9 cellular contexts compared by ENCODE assay signal in genomic region chr4:170138580-170139194, GRCh38. TPM values are rescaled to one million over a fixed set of nuclear protein-coding genes. Genes with fewer than 3 reads are reported as not detected.
A peak's percentile ranks its signal among the peaks of the same experiment; 100 is the strongest.
DNase-seq lines count a peak whose midpoint lies in the region; ATAC-seq and TF ChIP-seq lines count a peak whose summit lies in the region.
"Had no signal": no experiment of that assay in that cellular context is flagged by ENCODE, and none has a peak within 500 bp of the region (broad histone marks: within the 10 kb centered on the region; RNA-seq: fewer than 3 reads in every experiment).

No MANE protein-coding gene starts in this region.

- H3K4me1 ChIP-seq in SJCRH30 (peaks cover 13% of the 10 kb centered on the region; the same call in 1 of the 2 replicates), trophoblast cell (ENCODE audit: control insufficient read depth in 1 of 2, insufficient read depth in 2 of 2, low read length in 2 of 2) (no peaks in the 10 kb centered on the region), upper lobe of right lung (no peaks in the 10 kb centered on the region)

- no peaks in the 10 kb centered on the region for H3K27me3 ChIP-seq in MG63
- H3K27me3 ChIP-seq in SJCRH30: no peaks in the 10 kb centered on the region
- no peaks in the 10 kb centered on the region for H3K27me3 ChIP-seq in trophoblast cell (ENCODE audit: insufficient read depth, low read length)
- no peaks in the 10 kb centered on the region for H3K27me3 ChIP-seq in upper lobe of right lung
- H3K27me3 ChIP-seq: suprapubic skin had no signal

- H3K23ac ChIP-seq in trophoblast cell (ENCODE audit: low read length): no peak overlapping the region

- POLR2A ChIA-PET in GM10248 (lab: Yijun Ruan, JAX): no interaction called here

- H4K91ac ChIP-seq in trophoblast cell (ENCODE audit: low read depth, low read length): no peak overlapping the region

- DNase-seq in GM10248 (ENCODE audit: extremely low spot score) (peak; percentile 66), HCEC 1CT (peak; percentile 46), MG63 (peak; percentile 34), SJCRH30 (peak; percentile 51 to 83), germinal center (ENCODE audit: low spot score) (peak; percentile 55), trophoblast cell (peak; percentile 83 to 95), upper lobe of right lung (peak; percentile 74)
- peak; percentile 38 for DNase-seq in activated gamma-delta T cell treated with anti-CD3 and anti-CD28 coated beads, Interleukin-2, amount 50 U/mL, for 16 hours (ENCODE audit: low read depth)

- no peaks in the 10 kb centered on the region for H3K9me3 ChIP-seq in MG63
- H3K9me3 ChIP-seq in SJCRH30 (replicated peaks): 0 out of 2 replicates have a peak, but pooled peaks cover 4% of the 10 kb centered on the region
- H3K9me3 ChIP-seq in trophoblast cell (ENCODE audit: insufficient read depth, low read depth, low read length): peaks cover 6% of the 10 kb centered on the region
- no peaks in the 10 kb centered on the region for H3K9me3 ChIP-seq in upper lobe of right lung

- H3K79me1 ChIP-seq in trophoblast cell (ENCODE audit: low read length): no peaks in the 10 kb centered on the region

- H4K12ac ChIP-seq in trophoblast cell (ENCODE audit: low read depth, low read length): no peak overlapping the region

- no peak overlapping the region for H2BK120ac ChIP-seq in trophoblast cell (ENCODE audit: insufficient read depth, low read length, poor library complexity)

- H3K9ac ChIP-seq in trophoblast cell (ENCODE audit: low read length): no peak overlapping the region

- CTCF ChIA-PET in GM10248 (lab: Yijun Ruan, JAX): interaction anchor here (2.5 to 3.0 kb wide), 2 partner anchors 12 to 121 kb away, joined by 11 to 32 read pairs; no protein-coding TSS in a partner anchor

- TF ChIP-seq CTCF in GM10248 (IDR thresholded peaks at IDR 0.05; ENCODE audit: control extremely low read depth, extremely low read depth, low read depth, missing control alignments): peak; percentile 91
- peak; percentile 81 for TF ChIP-seq CTCF in upper lobe of right lung (IDR thresholded peaks at IDR 0.05)

- H3K36me3 ChIP-seq in MG63 (no peaks in the 10 kb centered on the region), SJCRH30 (no peaks in the 10 kb centered on the region), trophoblast cell (ENCODE audit: control insufficient read depth in 1 of 2, insufficient read depth in 2 of 2, low read length in 2 of 2) (no peaks in the 10 kb centered on the region), upper lobe of right lung (no peaks in the 10 kb centered on the region)
- H3K36me3 ChIP-seq: suprapubic skin had no signal

- ATAC-seq in upper lobe of right lung: peak; percentile 90

- H3K18ac ChIP-seq in trophoblast cell (ENCODE audit: low read length): no peak overlapping the region

- H3K4me2 ChIP-seq in trophoblast cell (ENCODE audit: low read length): no peak overlapping the region

- H2BK12ac ChIP-seq in trophoblast cell (ENCODE audit: low read length): no peak overlapping the region

- no CpG with 5 or more reads among the region's 15 CpGs for WGBS in trophoblast cell (ENCODE audit: extremely low coverage, insufficient coverage, insufficient read length)

- no peak overlapping the region for H2BK5ac ChIP-seq in trophoblast cell (ENCODE audit: low read depth, low read length, poor library complexity)

- H3K14ac ChIP-seq in trophoblast cell (ENCODE audit: low read length): no peak overlapping the region

- H2AK5ac ChIP-seq in trophoblast cell (ENCODE audit: low read length): no peak overlapping the region

- intact Hi-C loops in upper lobe of right lung (cut with DNase I): no loop called here

- no peak overlapping the region for H3K4ac ChIP-seq in trophoblast cell (ENCODE audit: low read depth, low read length)

- no peak overlapping the region for H2AFZ ChIP-seq in trophoblast cell (ENCODE audit: insufficient read depth, low read length, poor library complexity)

- H4K8ac ChIP-seq in trophoblast cell (ENCODE audit: low read depth, low read length): no peak overlapping the region

- H3K79me2 ChIP-seq in trophoblast cell (ENCODE audit: control insufficient read depth, insufficient read depth, low read length, poor library complexity): no peaks in the 10 kb centered on the region

- H3K27ac ChIP-seq in SJCRH30: no peak overlapping the region
- no peak overlapping the region for H3K27ac ChIP-seq in trophoblast cell (ENCODE audit: low read depth, low read length)
- no peak overlapping the region for H3K27ac ChIP-seq in upper lobe of right lung
- H3K27ac ChIP-seq: suprapubic skin had no signal

- no peak overlapping the region for H3K4me3 ChIP-seq in MG63
- H3K4me3 ChIP-seq in SJCRH30: no peak overlapping the region
- no peak overlapping the region for H3K4me3 ChIP-seq in trophoblast cell (ENCODE audit: low read depth, low read length)
- H3K4me3 ChIP-seq in upper lobe of right lung: no peak overlapping the region
- H3K4me3 ChIP-seq: suprapubic skin had no signal

RNA-seq across cellular contexts. Expression of gene AADAT, which starts 48.9 kb away (rescaled TPM):
- total RNA-seq in MG63 (2014; rRNA removed; shearing (Covaris generic); ENCODE audit: low replicate concordance): 2.1 and 2.6 TPM in 2 replicates
- total RNA-seq in SJCRH30 (2014; rRNA removed; shearing (Covaris generic)): 10.9 and 13.3 TPM in 2 replicates
- polyA plus RNA-seq in trophoblast cell (2013): 56.7 and 62.1 TPM in 2 replicates
- total RNA-seq in upper lobe of right lung: 8.9 TPM

Comparison
In these comparisons a context has a peak if more than half of its experiments do, and no peak if none do; other contexts are left out.
1. DNase-seq: peak in every context shown above with its lines; median percentile 89 in trophoblast cell; 74 in upper lobe of right lung; 67 in SJCRH30; 66 in GM10248; 55 in germinal center; 46 in HCEC 1CT; 38 in activated gamma-delta T cell treated with anti-CD3 and anti-CD28 coated beads, Interleukin-2, amount 50 U/mL, for 16 hours; 34 in MG63.